ENCODE assay signal across 17 cellular contexts in genomic region chr2:15751477-15751876, GRCh38.
A peak's percentile ranks its signal among the peaks of the same experiment; 100 is the strongest.
DNase-seq lines count a peak whose midpoint lies in the region; TF ChIP-seq lines count a peak whose summit lies in the region.
"Had no signal": no experiment of that assay in that cellular context is flagged by ENCODE, and none has a peak within 500 bp of the region (broad histone marks: within the 10 kb centered on the region; RNA-seq: fewer than 3 reads in every experiment).

No MANE protein-coding gene starts in this region.

- no peaks in the 10 kb centered on the region for H3K27me3 ChIP-seq in H9 (ENCODE audit: insufficient read depth, low read length)
- no peaks in the 10 kb centered on the region for H3K27me3 ChIP-seq in GM23248 (replicated peaks; ENCODE audit: insufficient read depth)
- H3K27me3 ChIP-seq: BLaER1 had no signal

- DNase-seq in H9 (peak; percentile 0), dermis blood vessel endothelial cell (peak; percentile 29), islet precursor cell (peak; percentile 7), ACHN (no peak), HuH-7.5 (ENCODE audit: low spot score) (no peak), GM23248 (no peak)
- DNase-seq: Caco-2; CD4-positive, CD25-positive, alpha-beta regulatory T cell; CD8-positive, alpha-beta T cell; DMS153; DND-41; H7; HFFc6 had no signal

- in situ Hi-C loops in ACHN (cut with HindIII; ENCODE audit: low pct_ligation_motif_present, low pct_unique_long_range_greater_than_20kb, low sequenced_read_pairs), result no loop called here
- in situ Hi-C loops in GM23248 (cut with MboI), result no loop called here

- H3K56ac ChIP-seq in H9 (ENCODE audit: insufficient read length, low read depth, low read length), result no peak overlapping the region

- H3K9me3 ChIP-seq in H9 (ENCODE audit: control insufficient read depth, low read depth, low read length) (no peaks in the 10 kb centered on the region), HEK293 (ENCODE audit: control insufficient read depth, insufficient read depth, low read depth, low read length) (no peaks in the 10 kb centered on the region), GM23248 (ENCODE audit: low read depth) (no peaks in the 10 kb centered on the region)
- H3K9me3 ChIP-seq: BLaER1, Caco-2 had no signal

- H3K9me2 ChIP-seq in GM23248 (ENCODE audit: insufficient read depth), result no peaks in the 10 kb centered on the region

- H3K36me3 ChIP-seq in HEK293 (ENCODE audit: control insufficient read depth in 2 of 2, insufficient read depth in 1 of 2, low read length in 2 of 2) (no peaks in the 10 kb centered on the region), GM23248 (ENCODE audit: low read depth) (no peaks in the 10 kb centered on the region)
- H3K36me3 ChIP-seq: BLaER1 had no signal

- H3K27me3 Mint-ChIP-seq in H9 (ENCODE audit: low read depth), result no peaks in the 10 kb centered on the region; the same call in 1 of the 2 replicates

- H2AFZ ChIP-seq in H9 (ENCODE audit: low read length), result no peak overlapping the region
- H2AFZ ChIP-seq in GM23248, result no peak overlapping the region

- H2BK20ac ChIP-seq in H9 (ENCODE audit: low read depth, low read length, poor library complexity, severe bottlenecking), result no peak overlapping the region

- H4K20me1 ChIP-seq in H9 (ENCODE audit: control insufficient read depth, insufficient read depth, insufficient read length) (no peaks in the 10 kb centered on the region), GM23248 (ENCODE audit: insufficient read depth) (no peaks in the 10 kb centered on the region)
- H4K20me1 ChIP-seq: BLaER1 had no signal

- no peak overlapping the region for H4K5ac ChIP-seq in H9 (ENCODE audit: insufficient read length, low read depth, low read length)

- H4K8ac ChIP-seq in H9 (replicated peaks; ENCODE audit: insufficient read length, low read depth, low read length), result no peak overlapping the region

- no peaks in the 10 kb centered on the region for H3K79me1 ChIP-seq in H9 (ENCODE audit: insufficient read depth, low read depth, low read length, poor library complexity, severe bottlenecking)

- no peak for TF ChIP-seq CTCF in H9 (conservative IDR thresholded peaks at IDR 0.05)
- TF ChIP-seq CTCF in HEK293 (tag by site-specific recombination; IDR thresholded peaks at IDR 0.05), result no peak

- POLR2A ChIA-PET in HEK293 (lab: Yijun Ruan, JAX), result interaction anchor here (0.6 to 0.9 kb wide), 2 partner anchors 22 to 23 kb away, joined by 5 read pairs; no protein-coding TSS in a partner anchor

- H3K4me2 ChIP-seq in H9 (ENCODE audit: insufficient read depth, insufficient read length, low read length), result no peak overlapping the region
- H3K4me2 ChIP-seq in GM23248 (ENCODE audit: unreplicated experiment), result no peak overlapping the region
- H3K4me2 ChIP-seq: BLaER1 had no signal

- H3K36me3 Mint-ChIP-seq in H9 (ENCODE audit: insufficient read depth in 1 of 3, low read depth in 3 of 3), result peaks cover 0 to 5% (median 0%) of the 10 kb centered on the region in 3 experiments; a peak in 2 of 7 replicates
- H3K36me3 Mint-ChIP-seq: CD4-positive, CD25-positive, alpha-beta regulatory T cell; CD8-positive, alpha-beta T cell had no signal

- no peak overlapping the region for H3K18ac ChIP-seq in H9 (ENCODE audit: insufficient read length, low read depth, low read length)

- no peak overlapping the region for H2BK15ac ChIP-seq in H9 (ENCODE audit: low read depth, low read length)

- no peaks in the 10 kb centered on the region for H3F3A ChIP-seq in GM23248 (ENCODE audit: insufficient read depth)

- H3K27ac ChIP-seq in H9 (ENCODE audit: insufficient read length, low read depth, low read length) (no peak overlapping the region), HEK293 (ENCODE audit: extremely low read depth, low read depth, low read length) (no peak overlapping the region), GM23248 (no peak overlapping the region)
- H3K27ac ChIP-seq: BLaER1, C4-2B had no signal

- no peaks in the 10 kb centered on the region for H3K23me2 ChIP-seq in H9 (ENCODE audit: insufficient read length, low read depth, low read length, poor library complexity, severe bottlenecking)

- CTCF ChIA-PET in HEK293 (lab: Yijun Ruan, JAX), result interaction anchor here (0.7 kb wide), 1 partner anchor 8 kb away, joined by 3 read pairs; no protein-coding TSS in a partner anchor

- H2BK120ac ChIP-seq in H9 (ENCODE audit: low read depth, low read length, poor library complexity, severe bottlenecking), result no peak overlapping the region

- H3K9ac ChIP-seq in H9 (ENCODE audit: extremely low read depth, insufficient read length, low read length), result no peak overlapping the region
- H3K9ac ChIP-seq in GM23248, result no peak overlapping the region
- H3K9ac ChIP-seq: BLaER1 had no signal

- no CpG with 5 or more reads among the region's 2 CpGs for WGBS in H9 (ENCODE audit: extremely low coverage, insufficient read length, low lambda C conversion rate)
- 43% methylated on average over 2 of the region's 2 CpGs for WGBS in GM23248 (ENCODE audit: low coverage in 1 of 2, low lambda C conversion rate in 2 of 2, missing lambda C conversion rate in 2 of 2), 2 experiments

- H3K4me3 Mint-ChIP-seq in H9, result no peak overlapping the region
- H3K4me3 Mint-ChIP-seq: B cell; CD4-positive, CD25-positive, alpha-beta regulatory T cell; CD8-positive, alpha-beta T cell; HFFc6 had no signal

- no peak overlapping the region for H4K91ac ChIP-seq in H9 (ENCODE audit: insufficient read length, low read depth, low read length)

- H2BK12ac ChIP-seq in H9 (ENCODE audit: insufficient read length, low read depth, low read length), result no peak overlapping the region

- no peak overlapping the region for H3K14ac ChIP-seq in H9 (ENCODE audit: insufficient read depth, low read length)

- no peak overlapping the region for H3T11ph ChIP-seq in H9 (ENCODE audit: low read length)

- no peak overlapping the region for H3K4me3 ChIP-seq in HEK293 (ENCODE audit: low read depth, low read length)
- H3K4me3 ChIP-seq in GM23248, result no peak overlapping the region
- H3K4me3 ChIP-seq: BLaER1 had no signal

- H3K23ac ChIP-seq in H9 (ENCODE audit: insufficient read length, low read depth, low read length), result no peak overlapping the region

- H3K4me1 Mint-ChIP-seq in H9, result peaks cover 15 to 20% of the 10 kb centered on the region in 2 experiments
- H3K4me1 Mint-ChIP-seq: B cell; CD4-positive, CD25-positive, alpha-beta regulatory T cell had no signal

- H3K9me3 Mint-ChIP-seq in H9, result peaks cover 0 to 4% of the 10 kb centered on the region in 2 experiments; a peak in 3 of 5 replicates
- H3K9me3 Mint-ChIP-seq: HFFc6 had no signal

- no peak overlapping the region for H3K4ac ChIP-seq in H9 (ENCODE audit: low read depth, low read length)

- H3K4me1 ChIP-seq in H9 (ENCODE audit: insufficient read depth, low read length), result peaks cover 6% of the 10 kb centered on the region; the same call in 1 of the 2 replicates
- no peaks in the 10 kb centered on the region for H3K4me1 ChIP-seq in HEK293 (ENCODE audit: control insufficient read depth, insufficient read depth, low read length)
- H3K4me1 ChIP-seq in GM23248 (ENCODE audit: insufficient read depth), result no peaks in the 10 kb centered on the region
- H3K4me1 ChIP-seq: BLaER1 had no signal

- H3K27ac Mint-ChIP-seq in H9, result no peak overlapping the region
- H3K27ac Mint-ChIP-seq: B cell; CD4-positive, CD25-positive, alpha-beta regulatory T cell; CD8-positive, alpha-beta T cell; HFFc6 had no signal

- no peak overlapping the region for H2BK5ac ChIP-seq in H9 (ENCODE audit: insufficient read length, low read length)

- no peaks in the 10 kb centered on the region for H3K79me2 ChIP-seq in H9 (ENCODE audit: insufficient read depth, low read length)
- H3K79me2 ChIP-seq in GM23248 (ENCODE audit: insufficient read depth), result no peaks in the 10 kb centered on the region

- H2AK5ac ChIP-seq in H9 (ENCODE audit: insufficient read length, low read length), result no peak overlapping the region

TF ChIP-seq in HEK293, 187 proteins besides CTCF, POLR2A, EP300 and RAD21:
- TF ChIP-seq ZBTB49 (tag by site-specific recombination; IDR thresholded peaks at IDR 0.05; ENCODE audit: low read depth), result no peak
- no peak for TF ChIP-seq MZF1 (tag by site-specific recombination; IDR thresholded peaks at IDR 0.05; ENCODE audit: borderline replicate concordance)
- peak; percentile 16; the same call in 1 of the 2 replicates for TF ChIP-seq ZNF140 (tag by site-specific recombination; IDR thresholded peaks at IDR 0.05)
- no peak for TF ChIP-seq ZBTB8A (tag by site-specific recombination; IDR thresholded peaks at IDR 0.05)
- TF ChIP-seq ZNF169 (tag by site-specific recombination; IDR thresholded peaks at IDR 0.05), result no peak
- TF ChIP-seq KLF9 (tag by site-specific recombination; IDR thresholded peaks at IDR 0.05; ENCODE audit: low read depth), result no peak
TF ChIP-seq in HEK293: peak in this region for 1.

Comparison
In these comparisons a context has a peak if more than half of its experiments do, and no peak if none do; other contexts are left out.
1. DNase-seq: peak in H9 (single experiment), dermis blood vessel endothelial cell (single experiment) and islet precursor cell (single experiment); none in ACHN (single experiment), HuH-7.5 (single experiment) and GM23248 (single experiment).